In the genomic region with DNA sequence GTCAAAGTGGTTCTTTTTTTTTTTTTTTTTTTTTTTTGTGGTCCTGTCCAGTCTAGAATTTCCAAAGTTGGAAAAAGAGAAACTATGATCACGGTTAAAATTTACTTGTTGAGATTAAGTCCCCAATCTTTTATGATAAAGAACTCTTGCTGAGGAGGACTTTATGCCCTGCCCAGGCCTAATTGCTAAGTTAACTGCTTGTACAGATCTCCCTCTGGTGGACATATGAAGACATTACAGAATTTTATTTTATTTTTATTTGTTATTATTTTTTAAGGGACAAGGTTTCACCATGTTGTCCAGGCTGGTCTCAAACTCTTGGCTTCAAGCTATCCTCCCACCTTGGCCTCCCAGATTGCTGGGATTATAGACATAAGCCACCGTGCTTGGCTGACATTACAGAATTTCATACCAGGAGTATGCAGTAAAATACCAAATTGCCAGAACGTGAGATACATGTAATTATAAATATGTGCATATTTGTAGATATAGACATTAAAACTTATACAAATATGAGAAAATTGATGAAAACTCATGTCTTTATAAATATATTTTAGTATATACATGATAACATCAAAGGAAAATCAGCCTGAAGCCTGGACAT, we compare ENCODE assay signal across 9 cellular contexts.
DNase-seq lines count a peak whose midpoint lies in the region; ATAC-seq, FAIRE-seq and TF ChIP-seq lines count a peak whose summit lies in the region.
"Had no signal": no experiment of that assay in that cellular context is flagged by ENCODE, and none has a peak within 500 bp of the region (broad histone marks: within the 10 kb centered on the region; RNA-seq: fewer than 3 reads in every experiment).

No MANE protein-coding gene starts in this region.

- H3K36me3 Mint-ChIP-seq in activated naive CD4-positive, alpha-beta T cell treated with anti-CD3 and anti-CD28 coated beads for 36 hours (ENCODE audit: low read depth): no peaks in the 10 kb centered on the region
- H3K36me3 Mint-ChIP-seq: activated naive CD4-positive, alpha-beta T cell treated with anti-CD3 and anti-CD28 coated beads, Interleukin-2, amount 50 U/mL, for 24 hours had no signal

- no peaks in the 10 kb centered on the region for H3K4me1 Mint-ChIP-seq in activated naive CD4-positive, alpha-beta T cell treated with anti-CD3 and anti-CD28 coated beads for 36 hours (ENCODE audit: low read depth)
- H3K4me1 Mint-ChIP-seq: activated naive CD4-positive, alpha-beta T cell treated with anti-CD3 and anti-CD28 coated beads, Interleukin-2, amount 50 U/mL, for 24 hours had no signal

- H3K9me3 Mint-ChIP-seq in activated naive CD4-positive, alpha-beta T cell treated with anti-CD3 and anti-CD28 coated beads for 36 hours: no peaks in the 10 kb centered on the region
- H3K9me3 Mint-ChIP-seq: activated naive CD4-positive, alpha-beta T cell treated with anti-CD3 and anti-CD28 coated beads, Interleukin-2, amount 50 U/mL, for 24 hours had no signal

- POLR2A ChIA-PET in GM12878 (lab: Charles Lee): no interaction called here

- no peak overlapping the region for H2AFZ ChIP-seq in GM12878 (ENCODE audit: control insufficient read depth, low read depth, low read length)

- H3K9me3 ChIP-seq in GM12878 (replicated peaks; ENCODE audit: control insufficient read depth, insufficient read depth, low read length) (no peaks in the 10 kb centered on the region), kidney (ENCODE audit: control insufficient read depth in 1 of 2, low read length in 2 of 2) (no peaks in the 10 kb centered on the region), transverse colon (no peaks in the 10 kb centered on the region)

- SMC1A ChIA-PET in GM12878 (lab: Charles Lee; ENCODE audit: uncharacterized antibody, unreplicated experiment): interaction anchor here (0.6 to 1.6 kb wide), 4 partner anchors 214 to 1037 kb away, joined by 3 to 5 read pairs (median 3); no protein-coding TSS in a partner anchor

- TF ChIP-seq CTCF in GM12878 (IDR thresholded peaks at IDR 0.05 in 2 of 3, conservative IDR thresholded peaks at IDR 0.05 in 1 of 3; ENCODE audit: control insufficient read depth in 2 of 3, extremely low read depth in 1 of 3, insufficient read depth in 1 of 3, low read depth in 3 of 3, low read length in 3 of 3) (peak; percentile 47 to 52 (median 47); a peak in 4 of 6 replicates), kidney (IDR thresholded peaks at IDR 0.05; ENCODE audit: borderline replicate concordance, extremely low read depth, insufficient read depth) (peak; percentile 59), transverse colon (IDR thresholded peaks at IDR 0.05) (peak; percentile 71 to 83 (median 78))

- CTCF ChIA-PET in activated naive CD4-positive, alpha-beta T cell treated with anti-CD3 and anti-CD28 coated beads for 36 hours (lab: Charles Lee): interaction anchor here (0.7 to 4.7 kb wide), 11 partner anchors 9 to 1038 kb away, joined by 3 to 33 read pairs (median 4); no protein-coding TSS in a partner anchor
- CTCF ChIA-PET in GM12878 (lab: Yijun Ruan, JAX): interaction anchor here (0.6 to 5.2 kb wide), 9 partner anchors 9 to 1037 kb away, joined by 3 to 28 read pairs (median 3); no protein-coding TSS in a partner anchor

- no peak overlapping the region for H3K4me3 ChIP-seq in GM12878
- no peak overlapping the region for H3K4me3 ChIP-seq in kidney (ENCODE audit: low read length in 2 of 2)
- no peak overlapping the region for H3K4me3 ChIP-seq in transverse colon

- 27% methylated on average over 2 of the region's 3 CpGs for WGBS in GM12878 (ENCODE audit: insufficient coverage, insufficient replicate concordance, low lambda C conversion rate, missing lambda C conversion rate)
- WGBS in transverse colon (ENCODE audit: low coverage in 1 of 2), 2 donors: 7 to 20% methylated on average over 3 of the region's 3 CpGs

- H3K27me3 ChIP-seq in GM12878 (replicated peaks in 1 of 2; ENCODE audit: control insufficient read depth in 2 of 2, insufficient read depth in 2 of 2, low read length in 1 of 2) (peaks cover 0 to 2% of the 10 kb centered on the region in 2 experiments; a peak in 2 of 4 replicates), transverse colon (peaks cover 4% of the 10 kb centered on the region)

- DNase-seq in activated naive CD4-positive, alpha-beta T cell treated with anti-CD3 and anti-CD28 coated beads for 36 hours: peak; percentile 21
- no peak for DNase-seq in activated naive CD4-positive, alpha-beta T cell treated with Interleukin-2 at 50 U/mL for 16 hours
- DNase-seq in NCI-H2227 treated with DMSO at 0.1 percent for 48 hours (lab: John Stamatoyannopoulos, UW): peak; percentile 60
- no peak for DNase-seq in GM12878 (ENCODE audit: low read depth, low spot score)
- DNase-seq in kidney: no peak
- DNase-seq in transverse colon: no peak
- DNase-seq in occipital lobe (lab: John Stamatoyannopoulos, UW): no peak

- no peak for FAIRE-seq in GM12878 (lab: Jason Lieb, UNC)
- FAIRE-seq in kidney (lab: Jason Lieb, UNC): peak; percentile 85

- no peaks in the 10 kb centered on the region for H3K79me2 ChIP-seq in GM12878 (ENCODE audit: control insufficient read depth, insufficient read depth, low read length)

- no peak overlapping the region for H3K27ac Mint-ChIP-seq in activated naive CD4-positive, alpha-beta T cell treated with anti-CD3 and anti-CD28 coated beads for 36 hours
- H3K27ac Mint-ChIP-seq: activated naive CD4-positive, alpha-beta T cell treated with anti-CD3 and anti-CD28 coated beads, Interleukin-2, amount 50 U/mL, for 24 hours had no signal

- H3K4me2 ChIP-seq in GM12878 (ENCODE audit: control insufficient read depth, insufficient read depth): no peak overlapping the region

- ATAC-seq in HG02885 (IDR thresholded peaks at IDR 0.05; ENCODE audit: poor library complexity, unreplicated experiment): peak; percentile 80
- peak; percentile 75 for ATAC-seq in GM12878

- intact Hi-C loops in activated naive CD4-positive, alpha-beta T cell treated with anti-CD3 and anti-CD28 coated beads for 36 hours (cut with micrococcal nuclease): loop anchor here (2.0 to 5.0 kb wide), 9 partner anchors 216 to 1531 kb away; a partner anchor contains a TSS
- intact Hi-C loops in GM12878 (cut with micrococcal nuclease; ENCODE audit: unreplicated experiment) (loop anchor here (2.0 to 5.0 kb wide), 2 partner anchors 436 to 1036 kb away; no protein-coding TSS in a partner anchor), kidney (cut with DNase I) (no loop called here), transverse colon (cut with DNase I; ENCODE audit: low total_unique reads) (loop anchor here (10.0 kb wide), 1 partner anchor 1038 kb away; no protein-coding TSS in a partner anchor)

- peak; percentile 91 for TF ChIP-seq RAD21 in GM12878 (IDR thresholded peaks at IDR 0.05; ENCODE audit: insufficient read depth, low read depth, low read length)

- H3K9ac ChIP-seq in GM12878 (ENCODE audit: control insufficient read depth, insufficient read depth, low read length) (no peak overlapping the region), kidney (ENCODE audit: low read length in 2 of 2) (no peak overlapping the region)

- H3K4me3 Mint-ChIP-seq in activated naive CD4-positive, alpha-beta T cell treated with anti-CD3 and anti-CD28 coated beads for 36 hours: no peak overlapping the region
- H3K4me3 Mint-ChIP-seq: activated naive CD4-positive, alpha-beta T cell treated with anti-CD3 and anti-CD28 coated beads, Interleukin-2, amount 50 U/mL, for 24 hours had no signal

- RAD21 ChIA-PET in GM12878 (lab: Charles Lee; ENCODE audit: unreplicated experiment): interaction anchor here (0.7 kb wide), 1 partner anchor 82 kb away, joined by 3 read pairs; no protein-coding TSS in a partner anchor

- BruUV-seq in GM12878 (replicated peaks; lab: Mats Ljungman, UMichigan): no TSS peak

- no peak for TF ChIP-seq EP300 in GM12878 (IDR thresholded peaks at IDR 0.05; ENCODE audit: borderline replicate concordance in 1 of 2, control insufficient read depth in 1 of 2, low read depth in 2 of 2, low read length in 2 of 2)
- no peak for TF ChIP-seq EP300 in transverse colon (IDR thresholded peaks at IDR 0.05; ENCODE audit: low read depth)

- H3K27me3 Mint-ChIP-seq in activated naive CD4-positive, alpha-beta T cell treated with anti-CD3 and anti-CD28 coated beads for 36 hours (ENCODE audit: low read depth): peaks cover 9% of the 10 kb centered on the region

- H4K20me1 ChIP-seq in GM12878 (ENCODE audit: control insufficient read depth, insufficient read depth): no peaks in the 10 kb centered on the region

- in situ Hi-C loops in GM12878 (cut with MboI): no loop called here
- in situ Hi-C loops in transverse colon (cut with MboI; ENCODE audit: low pct_ligation_motif_present in 1 of 4, low pct_unique_long_range_greater_than_20kb in 1 of 4, low sequenced_read_pairs in 3 of 4): loop anchor here in 2 of 4 donors (10.0 to 25.0 kb wide), 2 partner anchors 416 to 438 kb away; a partner anchor contains a TSS

- no peak overlapping the region for H3K27ac ChIP-seq in GM12878 (ENCODE audit: control insufficient read depth, insufficient read depth)
- H3K27ac ChIP-seq in kidney (ENCODE audit: low read depth in 2 of 2, low read length in 2 of 2): no peak overlapping the region
- no peak overlapping the region for H3K27ac ChIP-seq in transverse colon

- H3K4me1 ChIP-seq in GM12878 (ENCODE audit: control insufficient read depth, insufficient read depth, low read length): no peaks in the 10 kb centered on the region
- no peaks in the 10 kb centered on the region for H3K4me1 ChIP-seq in kidney (ENCODE audit: control insufficient read depth in 1 of 2, insufficient read depth in 1 of 2, low read depth in 1 of 2, low read length in 2 of 2)
- H3K4me1 ChIP-seq in transverse colon: peaks cover 0 to 19% (median 5%) of the 10 kb centered on the region in 4 donors

- H3K36me3 ChIP-seq in GM12878 (ENCODE audit: control insufficient read depth in 2 of 2, insufficient read depth in 2 of 2, low read length in 1 of 2): no peaks in the 10 kb centered on the region
- no peaks in the 10 kb centered on the region for H3K36me3 ChIP-seq in kidney (ENCODE audit: control insufficient read depth in 1 of 2, insufficient read depth in 2 of 2, low read length in 2 of 2)
- no peaks in the 10 kb centered on the region for H3K36me3 ChIP-seq in transverse colon

- no peak for TF ChIP-seq POLR2A in GM12878 (IDR thresholded peaks at IDR 0.05; ENCODE audit: low read depth, low read length)
- TF ChIP-seq POLR2A in transverse colon (IDR thresholded peaks at IDR 0.05): no peak

TF ChIP-seq in GM12878, 131 proteins besides CTCF, POLR2A, EP300 and RAD21:
- TF ChIP-seq ATF7 (IDR thresholded peaks at IDR 0.05; ENCODE audit: low read depth) (no peak), SMC3 (IDR thresholded peaks at IDR 0.05; ENCODE audit: borderline replicate concordance, low read length) (peak; percentile 53; the same call in 1 of the 2 replicates)
- TF ChIP-seq, protein P1, sequence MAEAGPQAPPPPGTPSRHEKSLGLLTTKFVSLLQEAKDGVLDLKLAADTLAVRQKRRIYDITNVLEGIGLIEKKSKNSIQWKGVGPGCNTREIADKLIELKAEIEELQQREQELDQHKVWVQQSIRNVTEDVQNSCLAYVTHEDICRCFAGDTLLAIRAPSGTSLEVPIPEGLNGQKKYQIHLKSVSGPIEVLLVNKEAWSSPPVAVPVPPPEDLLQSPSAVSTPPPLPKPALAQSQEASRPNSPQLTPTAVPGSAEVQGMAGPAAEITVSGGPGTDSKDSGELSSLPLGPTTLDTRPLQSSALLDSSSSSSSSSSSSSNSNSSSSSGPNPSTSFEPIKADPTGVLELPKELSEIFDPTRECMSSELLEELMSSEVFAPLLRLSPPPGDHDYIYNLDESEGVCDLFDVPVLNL (IDR thresholded peaks at IDR 0.05; ENCODE audit: low read depth, low read length): no peak
TF ChIP-seq in GM12878: peak in this region for 1.

Comparison
In these comparisons a context has a peak if more than half of its experiments do, and no peak if none do; other contexts are left out.
1. DNase-seq: peak in activated naive CD4-positive, alpha-beta T cell treated with anti-CD3 and anti-CD28 coated beads for 36 hours (single experiment) and NCI-H2227 treated with DMSO at 0.1 percent for 48 hours (single experiment); none in activated naive CD4-positive, alpha-beta T cell treated with Interleukin-2 at 50 U/mL for 16 hours (single experiment), GM12878 (single experiment), kidney (single experiment), transverse colon (single experiment) and occipital lobe (single experiment).
2. Peak in every context shown above with its lines, with median percentiles within 50 percentile points of each other: CTCF ChIP-seq.